In genomic region chr2:32012872-32013271, GRCh38 we compare ENCODE assay signal across 16 cellular contexts. TPM values are rescaled to one million over a fixed set of nuclear protein-coding genes. Genes with fewer than 3 reads are reported as not detected.
DNase-seq lines count a peak whose midpoint lies in the region; ATAC-seq and TF ChIP-seq lines count a peak whose summit lies in the region.
"Had no signal": no experiment of that assay in that cellular context is flagged by ENCODE, and none has a peak within 500 bp of the region (broad histone marks: within the 10 kb centered on the region; RNA-seq: fewer than 3 reads in every experiment).

No MANE protein-coding gene starts in this region.

- peaks cover 11% of the 10 kb centered on the region for H3K4me1 ChIP-seq in neural progenitor cell

- no peak overlapping the region for H3K4me3 ChIP-seq in neural progenitor cell
- H3K4me3 ChIP-seq: lung, stomach had no signal

- H3K27ac Mint-ChIP-seq in activated CD4-positive, alpha-beta T cell treated with anti-CD3 and anti-CD28 coated beads, Interleukin-2, amount 10 ng/mL, durations not matched to agents 7 days and 5 days = peak overlapping the region; percentile 70
- peak overlapping the region; percentile 49 for H3K27ac Mint-ChIP-seq in HFFc6
- H3K27ac Mint-ChIP-seq in neural progenitor cell = peak overlapping the region; percentile 51

- H3K9me3 Mint-ChIP-seq in activated CD4-positive, alpha-beta T cell treated with anti-CD3 and anti-CD28 coated beads, Interleukin-2, amount 10 ng/mL, durations not matched to agents 7 days and 5 days = no peaks in the 10 kb centered on the region
- H3K9me3 Mint-ChIP-seq in HFFc6 (no peaks in the 10 kb centered on the region), neural progenitor cell (no peaks in the 10 kb centered on the region)

- H3K4me2 ChIP-seq in neural progenitor cell = no peak overlapping the region

- no peak for TF ChIP-seq CTCF in HFFc6 (IDR thresholded peaks at IDR 0.05)
- TF ChIP-seq CTCF in neural progenitor cell (IDR thresholded peaks at IDR 0.05) = no peak

- no peaks in the 10 kb centered on the region for H3K27me3 Mint-ChIP-seq in activated CD4-positive, alpha-beta T cell treated with anti-CD3 and anti-CD28 coated beads, Interleukin-2, amount 10 ng/mL, durations not matched to agents 7 days and 5 days
- H3K27me3 Mint-ChIP-seq in HFFc6 (ENCODE audit: insufficient read depth) (no peaks in the 10 kb centered on the region), neural progenitor cell (ENCODE audit: insufficient read depth, low read depth) (no peaks in the 10 kb centered on the region)

- ATAC-seq in GM18868 (IDR thresholded peaks at IDR 0.05; ENCODE audit: unreplicated experiment) = no peak
- ATAC-seq: right cardiac atrium had no signal

- no peak for DNase-seq in activated CD4-positive, alpha-beta T cell treated with anti-CD3 and anti-CD28 coated beads, Interleukin-2, amount 10 ng/mL, durations not matched to agents 7 days and 5 days
- DNase-seq in activated CD4-positive, alpha-beta T cell treated with anti-CD3 and anti-CD28 coated beads for 48 hours = no peak
- DNase-seq in HFFc6 (no peak), neural progenitor cell (ENCODE audit: low spot score) (no peak), LoVo (ENCODE audit: low spot score) (no peak), GM19238 (ENCODE audit: insufficient read length, low spot score) (no peak)
- DNase-seq: ACHN; activated naive CD4-positive, alpha-beta T cell; NCI-H1694 treated with DMSO at 0.1 percent for 48 hours; NCI-H345; right cardiac atrium; stomach; WERI-Rb-1 had no signal

- peaks cover 19% of the 10 kb centered on the region for H3K79me2 ChIP-seq in neural progenitor cell (ENCODE audit: low read depth)

- H4K20me1 ChIP-seq in neural progenitor cell (ENCODE audit: low read depth) = peaks cover 19% of the 10 kb centered on the region

- H3K4me1 Mint-ChIP-seq in activated CD4-positive, alpha-beta T cell treated with anti-CD3 and anti-CD28 coated beads, Interleukin-2, amount 10 ng/mL, durations not matched to agents 7 days and 5 days = peaks cover 30% of the 10 kb centered on the region
- peaks cover 25% of the 10 kb centered on the region for H3K4me1 Mint-ChIP-seq in HFFc6 (ENCODE audit: low read depth)
- peaks cover 27% of the 10 kb centered on the region for H3K4me1 Mint-ChIP-seq in neural progenitor cell

- no peaks in the 10 kb centered on the region for H3K27me3 ChIP-seq in neural progenitor cell
- H3K27me3 ChIP-seq: stomach had no signal

- H2AFZ ChIP-seq in neural progenitor cell (replicated peaks) = no peak overlapping the region

- POLR2A ChIA-PET in activated CD4-positive, alpha-beta T cell treated with anti-CD3 and anti-CD28 coated beads, Interleukin-2, amount 10 ng/mL, durations not matched to agents 7 days and 5 days (lab: Charles Lee) = no interaction called here

- CTCF ChIA-PET in activated CD4-positive, alpha-beta T cell treated with anti-CD3 and anti-CD28 coated beads, Interleukin-2, amount 10 ng/mL, durations not matched to agents 7 days and 5 days (lab: Charles Lee) = interaction anchor here (0.6 to 1.4 kb wide), 7 partner anchors 13 to 153 kb away, joined by 3 to 4 read pairs (median 3); partner anchors contain the start of genes DPY30, SLC30A6 and SPAST

- H3K27ac ChIP-seq in cingulate gyrus (ENCODE audit: low read depth, low read length) (peak overlapping the region; percentile 60), neural progenitor cell (no peak overlapping the region)
- H3K27ac ChIP-seq: stomach, WERI-Rb-1 had no signal

- peaks cover 29% of the 10 kb centered on the region for H3F3A ChIP-seq in neural progenitor cell (ENCODE audit: low read depth)

- no peaks in the 10 kb centered on the region for H3K36me3 ChIP-seq in neural progenitor cell

- H3K4me3 Mint-ChIP-seq in activated CD4-positive, alpha-beta T cell treated with anti-CD3 and anti-CD28 coated beads, Interleukin-2, amount 10 ng/mL, durations not matched to agents 7 days and 5 days = no peak overlapping the region
- no peak overlapping the region for H3K4me3 Mint-ChIP-seq in HFFc6
- peak overlapping the region; percentile 52 for H3K4me3 Mint-ChIP-seq in neural progenitor cell

- H3K9ac ChIP-seq in neural progenitor cell = no peak overlapping the region

- no peaks in the 10 kb centered on the region for H3K9me3 ChIP-seq in neural progenitor cell (ENCODE audit: low read depth)
- H3K9me3 ChIP-seq: stomach had no signal

- H3K36me3 Mint-ChIP-seq in activated CD4-positive, alpha-beta T cell treated with anti-CD3 and anti-CD28 coated beads, Interleukin-2, amount 10 ng/mL, durations not matched to agents 7 days and 5 days (ENCODE audit: low read depth) = peaks cover 11% of the 10 kb centered on the region
- H3K36me3 Mint-ChIP-seq in HFFc6 (ENCODE audit: low read depth) (no peaks in the 10 kb centered on the region), neural progenitor cell (peaks cover 4% of the 10 kb centered on the region)

RNA-seq across cellular contexts. Expression of gene MEMO1, which starts 2.1 kb away (rescaled TPM):
- total RNA-seq in activated CD4-positive, alpha-beta T cell treated with anti-CD3 and anti-CD28 coated beads, Interleukin-2, amount 10 ng/mL, durations not matched to agents 7 days and 5 days = 10 to 100 TPM; 50.1 to 52.3 TPM
- total RNA-seq in HFFc6 (2021; fragmentation: NEBNext Ultra II Directional; extraction: Animal tissue kit (Norgen Biotek cat#: 25700)) = 10 to 100 TPM; 43.6 to 61.3 (median 55.1) TPM
- total RNA-seq in neural progenitor cell (ENCODE audit: low replicate concordance) = 25.8 and 47.4 TPM in 2 replicates

RNA-seq across cellular contexts. Expression of gene DPY30, which starts 26.7 kb away (rescaled TPM):
- 10 to 100 TPM; 58.2 to 64.6 TPM for total RNA-seq in activated CD4-positive, alpha-beta T cell treated with anti-CD3 and anti-CD28 coated beads, Interleukin-2, amount 10 ng/mL, durations not matched to agents 7 days and 5 days
- 10 to 100 TPM; 65.0 to 77.0 (median 66.6) TPM for total RNA-seq in HFFc6 (2021; fragmentation: NEBNext Ultra II Directional; extraction: Animal tissue kit (Norgen Biotek cat#: 25700))
- total RNA-seq in neural progenitor cell (ENCODE audit: low replicate concordance) = 110 and 199 TPM in 2 replicates

RNA-seq across cellular contexts. Expression of gene SPAST, which starts 50.5 kb away (rescaled TPM):
- total RNA-seq in activated CD4-positive, alpha-beta T cell treated with anti-CD3 and anti-CD28 coated beads, Interleukin-2, amount 10 ng/mL, durations not matched to agents 7 days and 5 days = 10 to 100 TPM; 22.4 to 25.2 TPM
- 10 to 100 TPM; 11.6 to 13.6 (median 13.3) TPM for total RNA-seq in HFFc6 (2021; fragmentation: NEBNext Ultra II Directional; extraction: Animal tissue kit (Norgen Biotek cat#: 25700))
- 28.5 and 43.6 TPM in 2 replicates for total RNA-seq in neural progenitor cell (ENCODE audit: low replicate concordance)
